ENCODE assay signal across 10 cellular contexts in the genomic region with DNA sequence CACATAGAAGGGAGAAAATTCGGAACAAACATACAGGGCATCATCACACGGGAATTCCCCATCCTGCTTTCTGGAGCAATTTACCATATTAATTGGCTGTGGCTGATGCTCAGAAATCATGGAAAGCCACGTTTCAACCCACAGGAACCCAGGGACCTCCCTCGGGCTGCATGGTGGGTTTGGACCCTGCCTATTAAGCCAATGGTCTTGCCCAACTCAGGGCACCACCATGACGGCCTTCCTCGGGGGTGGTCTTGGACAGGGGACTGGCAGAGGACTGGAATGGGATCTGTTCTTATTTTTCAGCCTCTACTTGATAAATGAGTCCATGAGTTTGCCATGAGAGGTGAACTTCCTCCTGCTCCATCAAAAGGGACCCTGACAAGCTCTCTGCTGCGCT.
"Had no signal": no experiment of that assay in that cellular context is flagged by ENCODE, and none has a peak within 500 bp of the region (broad histone marks: within the 10 kb centered on the region; RNA-seq: fewer than 3 reads in every experiment).

No MANE protein-coding gene starts in this region.

- H3K4me1 ChIP-seq: HAP-1 had no signal

- H3K4me3 ChIP-seq: GM23248, GM23338, HAP-1 had no signal

- H3K27ac Mint-ChIP-seq: GM23338, HFFc6 had no signal

- DNase-seq: GM23248, GOT3, H7, H9, HCEC 1CT, HFFc6 had no signal

- H2AFZ ChIP-seq: GM23248, GM23338 had no signal

- H3K9ac ChIP-seq: GM23248 had no signal

- ATAC-seq: HCT116 had no signal

- H3K4me3 Mint-ChIP-seq: GM23338, H9, HFFc6 had no signal

- H3K9me3 Mint-ChIP-seq: GM23338, H9 had no signal

- H3K9me3 ChIP-seq: HAP-1 had no signal

- H3K36me3 ChIP-seq: HAP-1 had no signal

- FAIRE-seq: H54 had no signal

- H3K27ac ChIP-seq: GM23248 had no signal
